Comparison of ENCODE assay signal across 1 cellular context in genomic region chr2:108820439-108820838, GRCh38.
TF ChIP-seq lines count a peak whose summit lies in the region.

No MANE protein-coding gene starts in this region.

TF ChIP-seq in HepG2, 621 proteins besides CTCF, POLR2A, EP300 and RAD21 (continued from another document):
- no peak for TF ChIP-seq ARID4A (CRISPR knock-in tag; IDR thresholded peaks at IDR 0.05; ENCODE audit: borderline replicate concordance)
